8 cellular contexts compared by ENCODE assay signal in the genomic region with DNA sequence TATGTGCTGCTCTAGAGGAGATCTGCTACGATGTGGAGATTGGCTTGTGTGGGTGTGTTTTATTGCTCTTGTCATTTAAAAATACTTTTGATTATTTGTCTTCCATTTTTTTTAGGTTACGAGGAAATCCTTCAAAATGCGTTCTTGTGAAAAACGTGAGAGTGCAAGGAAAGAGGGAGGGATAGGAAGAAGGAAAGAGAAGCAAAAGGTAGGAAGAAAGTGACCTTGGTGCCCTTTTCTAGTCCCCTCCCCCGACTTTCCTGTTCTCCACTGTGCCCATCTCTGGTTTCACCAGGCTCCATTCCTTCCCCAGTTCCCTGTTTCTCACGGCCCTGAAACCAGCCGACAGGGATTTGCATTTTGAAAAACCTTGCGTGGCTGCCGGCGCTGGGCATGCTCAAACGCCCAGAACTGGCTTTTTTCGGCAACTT. TPM values are rescaled to one million over a fixed set of nuclear protein-coding genes. Genes with fewer than 3 reads are reported as not detected.
A peak's percentile ranks its signal among the peaks of the same experiment; 100 is the strongest.
DNase-seq lines count a peak whose midpoint lies in the region; ATAC-seq, FAIRE-seq and TF ChIP-seq lines count a peak whose summit lies in the region.

No MANE protein-coding gene starts in this region.

- no peak overlapping the region for H4K5ac ChIP-seq in H1 (ENCODE audit: insufficient read length, low read depth, low read length)

- H2AK5ac ChIP-seq in H1 (ENCODE audit: low read depth, low read length): no peak overlapping the region

- H3K4me2 ChIP-seq in H1 (ENCODE audit: insufficient read depth in 1 of 2, low read depth in 2 of 2, low read length in 2 of 2): peak overlapping the region; percentile 86 to 100

- H3K4me3 ChIP-seq in A673 (ENCODE audit: low read depth, low read length, poor library complexity, severe bottlenecking) (peak overlapping the region; percentile 89), MG63 (peak overlapping the region; percentile 76), H1 (ENCODE audit: extremely low read depth in 1 of 4, insufficient read depth in 2 of 4, low read depth in 3 of 4, low read length in 4 of 4) (peak overlapping the region; percentile 76 to 98 (median 91)), muscle layer of duodenum (ENCODE audit: low read depth in 1 of 2, low read length in 2 of 2) (peak overlapping the region; percentile 65 to 97)

- CTCF ChIA-PET in A673 (lab: Charles Lee) (interaction anchor here (2.5 kb wide), 1 partner anchor 258 kb away, joined by 10 read pairs; no protein-coding TSS in a partner anchor), H1 (lab: Charles Lee; ENCODE audit: partially characterized antibody) (interaction anchor here (0.6 to 2.0 kb wide), 17 partner anchors 11 to 355 kb away, joined by 3 to 11 read pairs (median 3); no protein-coding TSS in a partner anchor)

- H3K27ac Mint-ChIP-seq in effector memory CD8-positive, alpha-beta T cell: no peak overlapping the region

- H2BK20ac ChIP-seq in H1 (ENCODE audit: low read length): no peak overlapping the region; the same call in 1 of the 2 replicates

- TF ChIP-seq CTCF in A673 (conservative IDR thresholded peaks at IDR 0.05; ENCODE audit: low read depth, low read length): no peak
- no peak for TF ChIP-seq CTCF in H1 (IDR thresholded peaks at IDR 0.05; ENCODE audit: control extremely low read depth in 1 of 3, insufficient read depth in 1 of 3, low read depth in 1 of 3, low read length in 3 of 3)

- intact Hi-C loops in A673 (cut with micrococcal nuclease; ENCODE audit: unreplicated experiment): loop anchor here (1.0 kb wide), 1 partner anchor 258 kb away; no protein-coding TSS in a partner anchor

- DNase-seq in A673 (ENCODE audit: low spot score) (no peak), MG63 (no peak), H1 (ENCODE audit: low read depth in 1 of 2, low spot score in 2 of 2) (no peak), HuH-7 (ENCODE audit: low spot score) (no peak)
- DNase-seq in effector memory CD8-positive, alpha-beta T cell: no peak

- peaks cover 0 to 3% of the 10 kb centered on the region in 2 experiments for H4K20me1 ChIP-seq in H1 (replicated peaks in 1 of 2; ENCODE audit: control insufficient read depth in 1 of 2, insufficient read depth in 2 of 2, low read length in 2 of 2)

- no peak overlapping the region for H4K91ac ChIP-seq in H1 (replicated peaks; ENCODE audit: insufficient read length, low read length)

- H3K18ac ChIP-seq in H1 (ENCODE audit: extremely low read depth, low read length): peak overlapping the region; percentile 88

- H2BK12ac ChIP-seq in H1 (ENCODE audit: low read depth, low read length): no peak overlapping the region

- peak overlapping the region; percentile 98 for H2AFZ ChIP-seq in H1 (ENCODE audit: low read length)

- H3K9me3 ChIP-seq in A673 (ENCODE audit: low read depth, low read length, poor library complexity, severe bottlenecking) (no peaks in the 10 kb centered on the region), MG63 (no peaks in the 10 kb centered on the region), H1 (ENCODE audit: insufficient read depth in 2 of 2, low read depth in 1 of 2, low read length in 1 of 2) (no peaks in the 10 kb centered on the region), muscle layer of duodenum (ENCODE audit: control insufficient read depth in 1 of 2, low read length in 2 of 2) (no peaks in the 10 kb centered on the region)

- 7% methylated on average over 12 of the region's 12 CpGs; no CpG with 5 or more reads in 1 of the 2 experiments for WGBS in H1 (ENCODE audit: extremely low coverage in 1 of 2, insufficient coverage in 1 of 2, insufficient read length in 1 of 2, insufficient replicate concordance in 2 of 2, low coverage in 1 of 2, low lambda C conversion rate in 2 of 2, missing lambda C conversion rate in 1 of 2), 2 experiments

- no peak overlapping the region for H3K56ac ChIP-seq in H1 (replicated peaks; ENCODE audit: insufficient read length, low read depth, low read length)

- H3K79me2 ChIP-seq in H1 (ENCODE audit: control insufficient read depth in 1 of 2, insufficient read depth in 2 of 2, low read length in 2 of 2): peaks cover 3 to 36% of the 10 kb centered on the region in 2 experiments; a peak in 3 of 4 replicates

- peaks cover 3% of the 10 kb centered on the region; the same call in 1 of the 2 replicates for H3K79me1 ChIP-seq in H1 (ENCODE audit: low read depth, low read length)

- BruUV-seq in A673 (replicated peaks; lab: Mats Ljungman, UMichigan): no TSS peak

- H3K23me2 ChIP-seq in H1 (ENCODE audit: low read depth, low read length): peaks cover 7% of the 10 kb centered on the region

- H3K27ac ChIP-seq in A673 (ENCODE audit: low read depth, low read length, poor library complexity, severe bottlenecking) (peak overlapping the region; percentile 74), H1 (ENCODE audit: low read depth, low read length) (peak overlapping the region; percentile 76), muscle layer of duodenum (ENCODE audit: low read length) (peak overlapping the region; percentile 68)

- H3K36me3 ChIP-seq in A673 (ENCODE audit: insufficient read depth, low read length, poor library complexity, severe bottlenecking) (no peaks in the 10 kb centered on the region), MG63 (no peaks in the 10 kb centered on the region), H1 (ENCODE audit: control insufficient read depth in 2 of 4, insufficient read depth in 4 of 4, low read length in 3 of 4) (no peaks in the 10 kb centered on the region), muscle layer of duodenum (ENCODE audit: control insufficient read depth in 1 of 2, insufficient read depth in 2 of 2, low read length in 2 of 2) (no peaks in the 10 kb centered on the region)

- no peak for FAIRE-seq in H1 (lab: Jason Lieb, UNC)

- H3K36me3 Mint-ChIP-seq in effector memory CD8-positive, alpha-beta T cell (ENCODE audit: insufficient read depth): no peaks in the 10 kb centered on the region

- peaks cover 0 to 3% of the 10 kb centered on the region in 2 donors for H3K4me1 Mint-ChIP-seq in effector memory CD8-positive, alpha-beta T cell (ENCODE audit: low read depth in 2 of 2)

- ATAC-seq in GM21367 (IDR thresholded peaks at IDR 0.05; ENCODE audit: unreplicated experiment): no peak
- no peak for ATAC-seq in effector memory CD8-positive, alpha-beta T cell (replicated peaks)
- no peak for ATAC-seq in HG03159 (IDR thresholded peaks at IDR 0.05; ENCODE audit: unreplicated experiment)

- H3K4me3 Mint-ChIP-seq in effector memory CD8-positive, alpha-beta T cell: no peak overlapping the region

- peak overlapping the region in 2 of 4 experiments; percentile 47 to 66; a peak in 4 of 7 replicates for H3K9ac ChIP-seq in H1 (replicated peaks in 1 of 4; ENCODE audit: extremely low read depth in 1 of 4, low read depth in 3 of 4, low read length in 3 of 4)

- peaks cover 2 to 5% of the 10 kb centered on the region in 2 donors for H3K9me3 Mint-ChIP-seq in effector memory CD8-positive, alpha-beta T cell

- TF ChIP-seq POLR2A in H1 (IDR thresholded peaks at IDR 0.05; ENCODE audit: control extremely low read depth in 1 of 2, low read depth in 2 of 2, low read length in 2 of 2): no peak

- TF ChIP-seq EP300 in H1 (IDR thresholded peaks at IDR 0.05; ENCODE audit: borderline replicate concordance in 1 of 2, low read depth in 2 of 2, low read length in 2 of 2): no peak

- H2BK120ac ChIP-seq in H1 (replicated peaks; ENCODE audit: low read depth, low read length): peak overlapping the region; percentile 75

- no peak overlapping the region for H3K23ac ChIP-seq in H1 (ENCODE audit: insufficient read length)

- H3K27me3 Mint-ChIP-seq in effector memory CD8-positive, alpha-beta T cell: peaks cover 13 to 25% of the 10 kb centered on the region in 2 donors

- peak overlapping the region; percentile 84; the same call in 1 of the 2 replicates for H2BK5ac ChIP-seq in H1 (ENCODE audit: low read depth, low read length)

- H3K14ac ChIP-seq in H1 (ENCODE audit: insufficient read length): no peak overlapping the region

- H3K4ac ChIP-seq in H1 (replicated peaks; ENCODE audit: insufficient read length, low read depth, low read length): no peak overlapping the region

- H4K8ac ChIP-seq in H1 (ENCODE audit: extremely low read depth, insufficient read depth, low read length): no peak overlapping the region

- H3K4me1 ChIP-seq in A673 (ENCODE audit: insufficient read depth, low read length, poor library complexity, severe bottlenecking) (peaks cover 25% of the 10 kb centered on the region), H1 (replicated peaks in 1 of 4; ENCODE audit: control insufficient read depth in 3 of 4, insufficient read depth in 4 of 4, low read length in 3 of 4) (peaks cover 0 to 10% (median 4%) of the 10 kb centered on the region in 4 experiments; a peak in 2 of 7 replicates), muscle layer of duodenum (ENCODE audit: control insufficient read depth in 1 of 2, insufficient read depth in 2 of 2, low read length in 2 of 2) (peaks cover 0 to 13% of the 10 kb centered on the region in 2 donors)

- TF ChIP-seq RAD21 in H1 (IDR thresholded peaks at IDR 0.05 in 1 of 2, conservative IDR thresholded peaks at IDR 0.05 in 1 of 2; ENCODE audit: low read depth in 2 of 2, low read length in 2 of 2): no peak

- POLR2A ChIA-PET in A673 (lab: Charles Lee; ENCODE audit: low non-redundant PET) (no interaction called here), H1 (lab: Charles Lee; ENCODE audit: partially characterized antibody) (interaction anchor here (1.1 to 2.3 kb wide), 5 partner anchors 12 to 167 kb away, joined by 3 to 6 read pairs (median 4); no protein-coding TSS in a partner anchor)

- H2BK15ac ChIP-seq in H1 (ENCODE audit: low read length): no peak overlapping the region

- H3K27me3 ChIP-seq in A673 (replicated peaks; ENCODE audit: insufficient read depth, low read depth, low read length, poor library complexity) (no peaks in the 10 kb centered on the region), MG63 (no peaks in the 10 kb centered on the region), H1 (replicated peaks in 1 of 4; ENCODE audit: control insufficient read depth in 3 of 4, extremely low read depth in 1 of 4, insufficient read depth in 3 of 4, low read length in 3 of 4) (peaks cover 0 to 7% (median 3%) of the 10 kb centered on the region in 4 experiments; a peak in 4 of 7 replicates), muscle layer of duodenum (ENCODE audit: low read depth, low read length) (no peaks in the 10 kb centered on the region)

TF ChIP-seq in H1, 55 proteins besides CTCF, POLR2A, EP300 and RAD21 (continues in another document):
- TF ChIP-seq CBX8 (IDR thresholded peaks at IDR 0.05; ENCODE audit: borderline replicate concordance, low read depth, low read length): no peak

RNA-seq across cellular contexts. Expression of a gene that starts 0.5 kb away (rescaled TPM):
- total RNA-seq in A673 (2021): 19.8 and 22.4 TPM in 2 replicates
- 8.8 and 13.8 TPM in 2 replicates for total RNA-seq in MG63 (2014; rRNA removed; shearing (Covaris generic); ENCODE audit: low replicate concordance)
- 20.0 and 29.5 TPM in 2 replicates for total RNA-seq in H1 (2021; fragmentation: NEBNext Ultra II Directional; extraction: Animal tissue kit (Norgen Biotek cat#: 25700))
- 6.0 and 8.0 TPM in 2 replicates for polyA plus RNA-seq in H1 (2011; rRNA removed)
- 11.8 TPM for polyA plus RNA-seq in H1 (2011; cell fraction: cytosol; rRNA removed)
- polyA plus RNA-seq in H1 (2011; cell fraction: nucleus; rRNA removed): 4.0 TPM
- 14.7 to 32.5 TPM (median 22.2 TPM) in 4 replicates for polyA plus RNA-seq in H1 (2012, experiment 1 of 2)
- 2.0 TPM for polyA plus RNA-seq in H1 (2012, experiment 2 of 2)
- 9.1 TPM for polyA plus RNA-seq in H1 (2013, experiment 1 of 2)
- 9.5 TPM for polyA plus RNA-seq in H1 (2013, experiment 2 of 2)
- 12.9 and 17.8 TPM in 2 replicates for polyA minus RNA-seq in H1 (2011; rRNA and poly(A)+ RNA removed)
- polyA minus RNA-seq in H1 (2011; cell fraction: cytosol; rRNA and poly(A)+ RNA removed): 11.2 TPM
- 28.9 TPM for polyA minus RNA-seq in H1 (2011; cell fraction: nucleus; rRNA and poly(A)+ RNA removed)
